Comparison of ENCODE assay signal across 2 cellular contexts in genomic region chr10:19931886-19932285, GRCh38.
TF ChIP-seq lines count a peak whose summit lies in the region.

No MANE protein-coding gene starts in this region.

TF ChIP-seq in liver, 16 proteins besides CTCF, POLR2A, EP300 and RAD21 (continued from another document):
- TF ChIP-seq, protein P1, sequence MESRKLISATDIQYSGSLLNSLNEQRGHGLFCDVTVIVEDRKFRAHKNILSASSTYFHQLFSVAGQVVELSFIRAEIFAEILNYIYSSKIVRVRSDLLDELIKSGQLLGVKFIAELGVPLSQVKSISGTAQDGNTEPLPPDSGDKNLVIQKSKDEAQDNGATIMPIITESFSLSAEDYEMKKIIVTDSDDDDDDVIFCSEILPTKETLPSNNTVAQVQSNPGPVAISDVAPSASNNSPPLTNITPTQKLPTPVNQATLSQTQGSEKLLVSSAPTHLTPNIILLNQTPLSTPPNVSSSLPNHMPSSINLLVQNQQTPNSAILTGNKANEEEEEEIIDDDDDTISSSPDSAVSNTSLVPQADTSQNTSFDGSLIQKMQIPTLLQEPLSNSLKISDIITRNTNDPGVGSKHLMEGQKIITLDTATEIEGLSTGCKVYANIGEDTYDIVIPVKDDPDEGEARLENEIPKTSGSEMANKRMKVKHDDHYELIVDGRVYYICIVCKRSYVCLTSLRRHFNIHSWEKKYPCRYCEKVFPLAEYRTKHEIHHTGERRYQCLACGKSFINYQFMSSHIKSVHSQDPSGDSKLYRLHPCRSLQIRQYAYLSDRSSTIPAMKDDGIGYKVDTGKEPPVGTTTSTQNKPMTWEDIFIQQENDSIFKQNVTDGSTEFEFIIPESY (IDR thresholded peaks at IDR 0.05): no peak
- peak; percentile 72 to 82 for TF ChIP-seq RXRA (IDR thresholded peaks at IDR 0.05)
- peak; percentile 97 for TF ChIP-seq FOXA2 (IDR thresholded peaks at IDR 0.05)
- peak; percentile 92 for TF ChIP-seq FOXA1 (IDR thresholded peaks at IDR 0.05)
- peak; percentile 49 to 58 for TF ChIP-seq HNF4A (conservative IDR thresholded peaks at IDR 0.05)
- TF ChIP-seq, protein P2, sequence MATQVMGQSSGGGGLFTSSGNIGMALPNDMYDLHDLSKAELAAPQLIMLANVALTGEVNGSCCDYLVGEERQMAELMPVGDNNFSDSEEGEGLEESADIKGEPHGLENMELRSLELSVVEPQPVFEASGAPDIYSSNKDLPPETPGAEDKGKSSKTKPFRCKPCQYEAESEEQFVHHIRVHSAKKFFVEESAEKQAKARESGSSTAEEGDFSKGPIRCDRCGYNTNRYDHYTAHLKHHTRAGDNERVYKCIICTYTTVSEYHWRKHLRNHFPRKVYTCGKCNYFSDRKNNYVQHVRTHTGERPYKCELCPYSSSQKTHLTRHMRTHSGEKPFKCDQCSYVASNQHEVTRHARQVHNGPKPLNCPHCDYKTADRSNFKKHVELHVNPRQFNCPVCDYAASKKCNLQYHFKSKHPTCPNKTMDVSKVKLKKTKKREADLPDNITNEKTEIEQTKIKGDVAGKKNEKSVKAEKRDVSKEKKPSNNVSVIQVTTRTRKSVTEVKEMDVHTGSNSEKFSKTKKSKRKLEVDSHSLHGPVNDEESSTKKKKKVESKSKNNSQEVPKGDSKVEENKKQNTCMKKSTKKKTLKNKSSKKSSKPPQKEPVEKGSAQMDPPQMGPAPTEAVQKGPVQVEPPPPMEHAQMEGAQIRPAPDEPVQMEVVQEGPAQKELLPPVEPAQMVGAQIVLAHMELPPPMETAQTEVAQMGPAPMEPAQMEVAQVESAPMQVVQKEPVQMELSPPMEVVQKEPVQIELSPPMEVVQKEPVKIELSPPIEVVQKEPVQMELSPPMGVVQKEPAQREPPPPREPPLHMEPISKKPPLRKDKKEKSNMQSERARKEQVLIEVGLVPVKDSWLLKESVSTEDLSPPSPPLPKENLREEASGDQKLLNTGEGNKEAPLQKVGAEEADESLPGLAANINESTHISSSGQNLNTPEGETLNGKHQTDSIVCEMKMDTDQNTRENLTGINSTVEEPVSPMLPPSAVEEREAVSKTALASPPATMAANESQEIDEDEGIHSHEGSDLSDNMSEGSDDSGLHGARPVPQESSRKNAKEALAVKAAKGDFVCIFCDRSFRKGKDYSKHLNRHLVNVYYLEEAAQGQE (IDR thresholded peaks at IDR 0.05): peak; percentile 10
- peak; percentile 38 for TF ChIP-seq MAX (IDR thresholded peaks at IDR 0.05)
- no peak for TF ChIP-seq HNF4G (IDR thresholded peaks at IDR 0.05)
- TF ChIP-seq EGR1 (IDR thresholded peaks at IDR 0.05; ENCODE audit: low read depth in 2 of 2): no peak
TF ChIP-seq in liver: peak in this region for 10.

TF ChIP-seq in HepG2, 621 proteins besides CTCF, POLR2A, EP300 and RAD21 (continued from another document):
- TF ChIP-seq, protein P3, sequence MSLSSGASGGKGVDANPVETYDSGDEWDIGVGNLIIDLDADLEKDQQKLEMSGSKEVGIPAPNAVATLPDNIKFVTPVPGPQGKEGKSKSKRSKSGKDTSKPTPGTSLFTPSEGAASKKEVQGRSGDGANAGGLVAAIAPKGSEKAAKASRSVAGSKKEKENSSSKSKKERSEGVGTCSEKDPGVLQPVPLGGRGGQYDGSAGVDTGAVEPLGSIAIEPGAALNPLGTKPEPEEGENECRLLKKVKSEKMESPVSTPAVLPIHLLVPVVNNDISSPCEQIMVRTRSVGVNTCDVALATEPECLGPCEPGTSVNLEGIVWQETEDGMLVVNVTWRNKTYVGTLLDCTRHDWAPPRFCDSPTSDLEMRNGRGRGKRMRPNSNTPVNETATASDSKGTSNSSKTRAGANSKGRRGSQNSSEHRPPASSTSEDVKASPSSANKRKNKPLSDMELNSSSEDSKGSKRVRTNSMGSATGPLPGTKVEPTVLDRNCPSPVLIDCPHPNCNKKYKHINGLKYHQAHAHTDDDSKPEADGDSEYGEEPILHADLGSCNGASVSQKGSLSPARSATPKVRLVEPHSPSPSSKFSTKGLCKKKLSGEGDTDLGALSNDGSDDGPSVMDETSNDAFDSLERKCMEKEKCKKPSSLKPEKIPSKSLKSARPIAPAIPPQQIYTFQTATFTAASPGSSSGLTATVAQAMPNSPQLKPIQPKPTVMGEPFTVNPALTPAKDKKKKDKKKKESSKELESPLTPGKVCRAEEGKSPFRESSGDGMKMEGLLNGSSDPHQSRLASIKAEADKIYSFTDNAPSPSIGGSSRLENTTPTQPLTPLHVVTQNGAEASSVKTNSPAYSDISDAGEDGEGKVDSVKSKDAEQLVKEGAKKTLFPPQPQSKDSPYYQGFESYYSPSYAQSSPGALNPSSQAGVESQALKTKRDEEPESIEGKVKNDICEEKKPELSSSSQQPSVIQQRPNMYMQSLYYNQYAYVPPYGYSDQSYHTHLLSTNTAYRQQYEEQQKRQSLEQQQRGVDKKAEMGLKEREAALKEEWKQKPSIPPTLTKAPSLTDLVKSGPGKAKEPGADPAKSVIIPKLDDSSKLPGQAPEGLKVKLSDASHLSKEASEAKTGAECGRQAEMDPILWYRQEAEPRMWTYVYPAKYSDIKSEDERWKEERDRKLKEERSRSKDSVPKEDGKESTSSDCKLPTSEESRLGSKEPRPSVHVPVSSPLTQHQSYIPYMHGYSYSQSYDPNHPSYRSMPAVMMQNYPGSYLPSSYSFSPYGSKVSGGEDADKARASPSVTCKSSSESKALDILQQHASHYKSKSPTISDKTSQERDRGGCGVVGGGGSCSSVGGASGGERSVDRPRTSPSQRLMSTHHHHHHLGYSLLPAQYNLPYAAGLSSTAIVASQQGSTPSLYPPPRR (CRISPR knock-in tag; IDR thresholded peaks at IDR 0.05; ENCODE audit: borderline replicate concordance): no peak
- no peak for TF ChIP-seq PAF1 (CRISPR knock-in tag; IDR thresholded peaks at IDR 0.05)
- TF ChIP-seq TOPORS (CRISPR knock-in tag; IDR thresholded peaks at IDR 0.05): no peak
- TF ChIP-seq TAF1 (CRISPR knock-in tag; IDR thresholded peaks at IDR 0.05): no peak
- no peak for TF ChIP-seq ZNF891 (CRISPR knock-in tag; IDR thresholded peaks at IDR 0.05)
- TF ChIP-seq HNRNPL (IDR thresholded peaks at IDR 0.05; ENCODE audit: low read depth, low read length): no peak
- no peak for TF ChIP-seq TBL1XR1 (IDR thresholded peaks at IDR 0.05; ENCODE audit: borderline replicate concordance, low read length, partially characterized antibody)
- TF ChIP-seq ZNF331 (CRISPR knock-in tag; IDR thresholded peaks at IDR 0.05): no peak
- no peak for TF ChIP-seq SAFB2 (CRISPR knock-in tag; IDR thresholded peaks at IDR 0.05; ENCODE audit: borderline replicate concordance, low read depth)
- TF ChIP-seq SMARCE1 (IDR thresholded peaks at IDR 0.05; ENCODE audit: borderline replicate concordance): no peak
- no peak for TF ChIP-seq KAT8 (CRISPR knock-in tag; IDR thresholded peaks at IDR 0.05)
- TF ChIP-seq, protein P4, sequence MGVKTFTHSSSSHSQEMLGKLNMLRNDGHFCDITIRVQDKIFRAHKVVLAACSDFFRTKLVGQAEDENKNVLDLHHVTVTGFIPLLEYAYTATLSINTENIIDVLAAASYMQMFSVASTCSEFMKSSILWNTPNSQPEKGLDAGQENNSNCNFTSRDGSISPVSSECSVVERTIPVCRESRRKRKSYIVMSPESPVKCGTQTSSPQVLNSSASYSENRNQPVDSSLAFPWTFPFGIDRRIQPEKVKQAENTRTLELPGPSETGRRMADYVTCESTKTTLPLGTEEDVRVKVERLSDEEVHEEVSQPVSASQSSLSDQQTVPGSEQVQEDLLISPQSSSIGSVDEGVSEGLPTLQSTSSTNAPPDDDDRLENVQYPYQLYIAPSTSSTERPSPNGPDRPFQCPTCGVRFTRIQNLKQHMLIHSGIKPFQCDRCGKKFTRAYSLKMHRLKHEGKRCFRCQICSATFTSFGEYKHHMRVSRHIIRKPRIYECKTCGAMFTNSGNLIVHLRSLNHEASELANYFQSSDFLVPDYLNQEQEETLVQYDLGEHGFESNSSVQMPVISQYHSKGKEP (CRISPR knock-in tag; IDR thresholded peaks at IDR 0.05): no peak
- TF ChIP-seq ZNF75D (CRISPR knock-in tag; IDR thresholded peaks at IDR 0.05; ENCODE audit: borderline replicate concordance): no peak
